Comparison of ENCODE assay signal across 10 cellular contexts in the genomic region with DNA sequence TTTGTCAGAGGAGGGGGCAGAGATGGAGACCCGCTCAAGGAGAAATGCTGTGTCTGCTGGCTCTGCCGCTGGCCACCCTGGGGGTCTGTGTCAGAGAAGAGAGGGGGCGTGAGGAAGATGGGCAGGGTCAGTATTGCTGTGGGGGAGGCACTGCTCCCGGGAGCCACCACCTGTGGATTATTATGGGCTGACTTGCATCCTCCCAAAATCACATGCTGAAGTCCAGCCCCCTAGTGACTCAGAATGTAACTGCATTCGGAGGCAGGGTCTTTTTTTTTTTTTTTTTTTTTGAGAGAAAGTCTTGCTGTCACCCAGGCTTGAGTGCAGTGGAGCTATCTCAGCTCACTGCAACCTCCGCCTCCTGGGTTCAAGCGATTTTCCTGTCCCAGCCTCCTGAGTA. TPM values are rescaled to one million over a fixed set of nuclear protein-coding genes. Genes with fewer than 3 reads are reported as not detected.
A peak's percentile ranks its signal among the peaks of the same experiment; 100 is the strongest.
DNase-seq lines count a peak whose midpoint lies in the region; ATAC-seq and TF ChIP-seq lines count a peak whose summit lies in the region.
"Had no signal": no experiment of that assay in that cellular context is flagged by ENCODE, and none has a peak within 500 bp of the region (broad histone marks: within the 10 kb centered on the region; RNA-seq: fewer than 3 reads in every experiment).

No MANE protein-coding gene starts in this region.

- peak; percentile 9 to 14 for DNase-seq in activated CD4-positive, alpha-beta T cell treated with anti-CD3 and anti-CD28 coated beads for 4 hours
- DNase-seq in activated CD4-positive, alpha-beta T cell treated with anti-CD3 and anti-CD28 coated beads, Interleukin-2, amount 50 U/mL, for 4 hours: no peak
- DNase-seq in dermis blood vessel endothelial cell (peak; percentile 50), stomach (no peak)
- DNase-seq in stimulated activated effector memory CD8-positive, alpha-beta T cell treated with anti-CD3 and anti-CD28 coated beads, Interleukin-12 subunit alpha, Interleukin-12 subunit beta, amount 100 ng/mL, for 72 hours (ENCODE audit: low spot score in 2 of 2): no peak

- H3K9ac ChIP-seq in Loucy (ENCODE audit: low read depth, low read length, poor library complexity, severe bottlenecking): no peak overlapping the region

- 73 to 78% (median 75%) methylated on average over 6 to 7 of the region's 7 CpGs for WGBS in stomach, 5 donors

- intact Hi-C loops in stomach (cut with DNase I; ENCODE audit: low total_unique reads): no loop called here

- ATAC-seq in stimulated activated effector memory CD8-positive, alpha-beta T cell treated with anti-CD3 and anti-CD28 coated beads, Interleukin-12 subunit alpha, Interleukin-12 subunit beta, amount 100 ng/mL, for 72 hours: no peak
- ATAC-seq in GM21390 (IDR thresholded peaks at IDR 0.05; ENCODE audit: unreplicated experiment): no peak
- no peak for ATAC-seq in GM18873 (IDR thresholded peaks at IDR 0.05; ENCODE audit: low FRiP score, unreplicated experiment)

- peaks cover 11% of the 10 kb centered on the region for H3K79me2 ChIP-seq in Loucy (ENCODE audit: insufficient read depth, low read length)

- no peak for TF ChIP-seq EP300 in stomach (IDR thresholded peaks at IDR 0.05)

- H2AFZ ChIP-seq in Loucy (ENCODE audit: low read length): no peak overlapping the region

- TF ChIP-seq CTCF in Loucy (conservative IDR thresholded peaks at IDR 0.05; ENCODE audit: low read length) (peak; percentile 56), stomach (IDR thresholded peaks at IDR 0.05) (no peak)

- H3K27ac ChIP-seq in stomach: no peak overlapping the region

- H3K9me3 Mint-ChIP-seq in stimulated activated effector memory CD8-positive, alpha-beta T cell treated with anti-CD3 and anti-CD28 coated beads, Interleukin-12 subunit alpha, Interleukin-12 subunit beta, amount 100 ng/mL, for 72 hours: no peaks in the 10 kb centered on the region
- H3K9me3 Mint-ChIP-seq: IgD-negative memory B cell had no signal

- no peaks in the 10 kb centered on the region for H3F3A ChIP-seq in Loucy (ENCODE audit: low read depth)

- peaks cover 76% of the 10 kb centered on the region; the same call in 1 of the 2 replicates for H3K36me3 ChIP-seq in Loucy (ENCODE audit: insufficient read depth, low read length)
- H3K36me3 ChIP-seq in stomach: peaks cover 53 to 95% (median 89%) of the 10 kb centered on the region in 4 donors

- peaks cover 12% of the 10 kb centered on the region for H3K4me1 Mint-ChIP-seq in stimulated activated effector memory CD8-positive, alpha-beta T cell treated with anti-CD3 and anti-CD28 coated beads, Interleukin-12 subunit alpha, Interleukin-12 subunit beta, amount 100 ng/mL, for 72 hours

- peaks cover 69% of the 10 kb centered on the region for H3K36me3 Mint-ChIP-seq in stimulated activated effector memory CD8-positive, alpha-beta T cell treated with anti-CD3 and anti-CD28 coated beads, Interleukin-12 subunit alpha, Interleukin-12 subunit beta, amount 100 ng/mL, for 72 hours

- peak overlapping the region; percentile 20 for H3K27ac Mint-ChIP-seq in stimulated activated effector memory CD8-positive, alpha-beta T cell treated with anti-CD3 and anti-CD28 coated beads, Interleukin-12 subunit alpha, Interleukin-12 subunit beta, amount 100 ng/mL, for 72 hours
- H3K27ac Mint-ChIP-seq: IgD-negative memory B cell had no signal

- H3K27me3 ChIP-seq in Loucy (ENCODE audit: insufficient read depth, low read length, poor library complexity, severe bottlenecking) (no peaks in the 10 kb centered on the region), stomach (no peaks in the 10 kb centered on the region)

- peaks cover 20% of the 10 kb centered on the region for H4K20me1 ChIP-seq in Loucy (ENCODE audit: insufficient read depth, low read length, poor library complexity, severe bottlenecking)

- no peaks in the 10 kb centered on the region for H3K4me1 ChIP-seq in Loucy (ENCODE audit: insufficient read depth, low read length, poor library complexity, severe bottlenecking)
- H3K4me1 ChIP-seq in stomach: peaks cover 0 to 11% (median 0%) of the 10 kb centered on the region in 4 donors

- no peak overlapping the region for H3K4me2 ChIP-seq in Loucy (ENCODE audit: low read depth, low read length, poor library complexity, severe bottlenecking)

- H3K9me3 ChIP-seq in Loucy (ENCODE audit: insufficient read depth, low read depth, low read length): no peaks in the 10 kb centered on the region
- H3K9me3 ChIP-seq in stomach: no peaks in the 10 kb centered on the region

- no peak overlapping the region for H3K4me3 Mint-ChIP-seq in stimulated activated effector memory CD8-positive, alpha-beta T cell treated with anti-CD3 and anti-CD28 coated beads, Interleukin-12 subunit alpha, Interleukin-12 subunit beta, amount 100 ng/mL, for 72 hours
- H3K4me3 Mint-ChIP-seq: IgD-negative memory B cell had no signal

- H3K9me2 ChIP-seq in Loucy (replicated peaks; ENCODE audit: low read depth, low read length): no peaks in the 10 kb centered on the region

- H3K4me3 ChIP-seq in Loucy (ENCODE audit: low read length, poor library complexity, severe bottlenecking) (no peak overlapping the region), stomach (no peak overlapping the region)
- H3K4me3 ChIP-seq: lung had no signal

- TF ChIP-seq POLR2A in stomach (IDR thresholded peaks at IDR 0.05): no peak

RNA-seq across cellular contexts. Expression of gene ABCD4, which starts 12.3 kb away (rescaled TPM):
- total RNA-seq in dermis blood vessel endothelial cell: 68.3 and 69.4 TPM in 2 replicates
- 100 to 1,000 TPM in 1 of 5 donors, 10 to 100 TPM in 4; 31.3 to 108 (median 44.3) TPM for total RNA-seq in stomach
- 10 to 100 TPM; 18.1 to 32.1 (median 19.7) TPM for polyA plus RNA-seq in stomach

RNA-seq across cellular contexts. Expression of gene VSX2, which starts 51.2 kb away (rescaled TPM):
- total RNA-seq in dermis blood vessel endothelial cell: not detected in 2 replicates
- not detected for total RNA-seq in stomach
- not detected for polyA plus RNA-seq in stomach
- total RNA-seq: lung had no signal
- polyA plus RNA-seq: IgD-negative memory B cell, lung had no signal

RNA-seq across cellular contexts. Expression of gene VRTN, which starts 57.9 kb away (rescaled TPM):
- total RNA-seq in dermis blood vessel endothelial cell: not detected in 2 replicates
- not detected for total RNA-seq in stomach
- polyA plus RNA-seq in stomach: not detected
- polyA plus RNA-seq: IgD-negative memory B cell, lung had no signal

Comparison
In these comparisons a context has a peak if more than half of its experiments do, and no peak if none do; other contexts are left out.
1. DNase-seq: peak in activated CD4-positive, alpha-beta T cell treated with anti-CD3 and anti-CD28 coated beads for 4 hours (2 of 2) and dermis blood vessel endothelial cell (single experiment); none in activated CD4-positive, alpha-beta T cell treated with anti-CD3 and anti-CD28 coated beads, Interleukin-2, amount 50 U/mL, for 4 hours (0 of 2), stimulated activated effector memory CD8-positive, alpha-beta T cell treated with anti-CD3 and anti-CD28 coated beads, Interleukin-12 subunit alpha, Interleukin-12 subunit beta, amount 100 ng/mL, for 72 hours (0 of 2) and stomach (single experiment).